11 cellular contexts compared by ENCODE assay signal in genomic region chr17:50533185-50533584, GRCh38. TPM values are rescaled to one million over a fixed set of nuclear protein-coding genes. Genes with fewer than 3 reads are reported as not detected.
DNase-seq lines count a peak whose midpoint lies in the region; ATAC-seq and TF ChIP-seq lines count a peak whose summit lies in the region.
"Had no signal": no experiment of that assay in that cellular context is flagged by ENCODE, and none has a peak within 500 bp of the region (broad histone marks: within the 10 kb centered on the region; RNA-seq: fewer than 3 reads in every experiment).

No MANE protein-coding gene starts in this region.

- no peaks in the 10 kb centered on the region for H3F3A ChIP-seq in neural progenitor cell (ENCODE audit: low read depth)

- H3K79me2 ChIP-seq in neural progenitor cell (ENCODE audit: low read depth): no peaks in the 10 kb centered on the region

- peaks cover 42% of the 10 kb centered on the region for H3K27me3 ChIP-seq in neural progenitor cell
- H3K27me3 ChIP-seq in MG63: peaks cover 15% of the 10 kb centered on the region

- peak overlapping the region; percentile 99 for H3K4me2 ChIP-seq in neural progenitor cell

- H3K27me3 Mint-ChIP-seq in Calu3 (ENCODE audit: unreplicated experiment) (peaks cover 17% of the 10 kb centered on the region), T-helper 17 cell (peaks cover 71% of the 10 kb centered on the region), neural progenitor cell (ENCODE audit: insufficient read depth, low read depth) (peaks cover 22% of the 10 kb centered on the region)

- intact Hi-C loops in Calu3 (cut with micrococcal nuclease; ENCODE audit: unreplicated experiment) (loop anchor here (5.0 kb wide), 1 partner anchor 36 kb away; no protein-coding TSS in a partner anchor), left ventricle myocardium superior (cut with micrococcal nuclease) (no loop called here)

- no peaks in the 10 kb centered on the region for H3K9me3 Mint-ChIP-seq in Calu3 (ENCODE audit: low read depth, unreplicated experiment)
- no peaks in the 10 kb centered on the region for H3K9me3 Mint-ChIP-seq in neural progenitor cell

- H3K4me3 Mint-ChIP-seq in Calu3 (ENCODE audit: low read depth, unreplicated experiment) (peak overlapping the region; percentile 85), T-helper 17 cell (peak overlapping the region; percentile 62), neural progenitor cell (peak overlapping the region; percentile 71)

- peak; percentile 47 for DNase-seq in Calu3
- DNase-seq in T-helper 17 cell: no peak
- DNase-seq in left ventricle myocardium superior: no peak
- DNase-seq in neural progenitor cell (ENCODE audit: low spot score): no peak
- DNase-seq in NOMO-1 treated with dmso at 0.1 percent for 144 hours (lab: John Stamatoyannopoulos, UW; ENCODE audit: unreplicated experiment): no peak
- DNase-seq in MG63: no peak
- DNase-seq in cerebellum (ENCODE audit: low spot score): no peak
- DNase-seq in activated CD4-positive, CD25-positive, alpha-beta regulatory T cell treated with anti-CD3 and anti-CD28 coated beads, Interleukin-2, amount 50 U/mL, for 72 hours: no peak
- DNase-seq: NCI-H187 had no signal

- H3K27ac ChIP-seq in neural progenitor cell: no peak overlapping the region
- H3K27ac ChIP-seq: BLaER1 treated with 17β-estradiol and CSF1 and Interleukin-3, amounts not matched to agents 10 nM and 100 nM; thoracic aorta had no signal

- CTCF ChIA-PET in Calu3 (lab: Charles Lee): interaction anchor here (0.6 to 1.4 kb wide), 8 partner anchors 8 to 202 kb away, joined by 3 to 5 read pairs (median 3); no protein-coding TSS in a partner anchor

- ATAC-seq in T-helper 17 cell (no peak), left ventricle myocardium superior (peak; percentile 36)

- no peak overlapping the region for H3K9ac ChIP-seq in neural progenitor cell
- H3K9ac ChIP-seq: BLaER1 treated with 17β-estradiol and CSF1 and Interleukin-3, amounts not matched to agents 10 nM and 100 nM had no signal

- peaks cover 47% of the 10 kb centered on the region for H3K4me1 Mint-ChIP-seq in Calu3 (ENCODE audit: low read depth, unreplicated experiment)
- peaks cover 13% of the 10 kb centered on the region for H3K4me1 Mint-ChIP-seq in T-helper 17 cell
- H3K4me1 Mint-ChIP-seq in neural progenitor cell: peaks cover 23% of the 10 kb centered on the region

- H3K36me3 ChIP-seq in neural progenitor cell: no peaks in the 10 kb centered on the region
- H3K36me3 ChIP-seq in MG63: no peaks in the 10 kb centered on the region
- H3K36me3 ChIP-seq: BLaER1 treated with 17β-estradiol and CSF1 and Interleukin-3, amounts not matched to agents 10 nM and 100 nM; thoracic aorta had no signal

- TF ChIP-seq CTCF in Calu3 (IDR thresholded peaks at IDR 0.05; ENCODE audit: unreplicated experiment) (no peak), neural progenitor cell (IDR thresholded peaks at IDR 0.05) (no peak)

- peaks cover 25% of the 10 kb centered on the region for H3K4me1 ChIP-seq in neural progenitor cell

- no TSS peak for BruUV-seq in Calu3 (replicated peaks; lab: Mats Ljungman, UMichigan)

- H3K27ac Mint-ChIP-seq in Calu3 (ENCODE audit: unreplicated experiment): peak overlapping the region; percentile 63
- H3K27ac Mint-ChIP-seq in T-helper 17 cell: no peak overlapping the region
- no peak overlapping the region for H3K27ac Mint-ChIP-seq in neural progenitor cell

- H3K36me3 Mint-ChIP-seq in Calu3 (ENCODE audit: insufficient read depth, unreplicated experiment): peaks cover 57% of the 10 kb centered on the region
- peaks cover 7% of the 10 kb centered on the region for H3K36me3 Mint-ChIP-seq in T-helper 17 cell (ENCODE audit: low read depth)
- H3K36me3 Mint-ChIP-seq in neural progenitor cell: no peaks in the 10 kb centered on the region

- peaks cover 11% of the 10 kb centered on the region for H4K20me1 ChIP-seq in neural progenitor cell (ENCODE audit: low read depth)

- H3K9me3 ChIP-seq in T-helper 17 cell (ENCODE audit: control insufficient read depth, low read length, poor library complexity, severe bottlenecking): no peaks in the 10 kb centered on the region
- no peaks in the 10 kb centered on the region for H3K9me3 ChIP-seq in neural progenitor cell (ENCODE audit: low read depth)
- no peaks in the 10 kb centered on the region for H3K9me3 ChIP-seq in MG63
- H3K9me3 ChIP-seq: BLaER1 treated with 17β-estradiol and CSF1 and Interleukin-3, amounts not matched to agents 10 nM and 100 nM; thoracic aorta had no signal

- H3K4me3 ChIP-seq in neural progenitor cell: peak overlapping the region; percentile 56
- no peak overlapping the region for H3K4me3 ChIP-seq in MG63
- H3K4me3 ChIP-seq: thoracic aorta had no signal

- H2AFZ ChIP-seq in neural progenitor cell (replicated peaks): no peak overlapping the region

RNA-seq across cellular contexts. Expression of gene EPN3, which starts 0.7 kb away (rescaled TPM):
- 41.9 and 45.1 TPM in 2 replicates for total RNA-seq in Calu3 (2022)
- total RNA-seq in T-helper 17 cell: not detected
- 33.4 TPM for total RNA-seq in left ventricle myocardium superior
- 0.09 and 0.24 TPM in 2 replicates for total RNA-seq in neural progenitor cell (ENCODE audit: low replicate concordance)
- total RNA-seq in MG63 (2014; rRNA removed; shearing (Covaris generic); ENCODE audit: low replicate concordance): not detected in 2 replicates
- total RNA-seq in cerebellum: 0.18 TPM

RNA-seq across cellular contexts. Expression of gene SPATA20, which starts 13.8 kb away (rescaled TPM):
- total RNA-seq in Calu3 (2022) (33.2 and 47.8 TPM in 2 replicates), T-helper 17 cell (10 to 100 TPM; 11.3 to 16.4 TPM), left ventricle myocardium superior (68.7 TPM), neural progenitor cell (ENCODE audit: low replicate concordance) (22.8 and 60.5 TPM in 2 replicates), cerebellum (15.6 TPM)
- 52.1 and 59.6 TPM in 2 replicates for total RNA-seq in MG63 (2014; rRNA removed; shearing (Covaris generic); ENCODE audit: low replicate concordance)

RNA-seq across cellular contexts. Expression of gene MYCBPAP, which starts 24.9 kb away (rescaled TPM):
- total RNA-seq in Calu3 (2022) (0.52 and 1.0 TPM in 2 replicates), T-helper 17 cell (1 to 10 TPM; 1.2 to 1.3 TPM), left ventricle myocardium superior (0.55 TPM), neural progenitor cell (ENCODE audit: low replicate concordance) (3.5 and 3.8 TPM in 2 replicates), cerebellum (0.91 TPM)
- not detected in 2 replicates for total RNA-seq in MG63 (2014; rRNA removed; shearing (Covaris generic); ENCODE audit: low replicate concordance)

RNA-seq across cellular contexts. Expression of gene CACNA1G, which starts 27.3 kb away (rescaled TPM):
- total RNA-seq in Calu3 (2022): not detected in 2 replicates
- under 1 TPM; 0.05 to 0.18 TPM for total RNA-seq in T-helper 17 cell
- total RNA-seq in left ventricle myocardium superior: 0.25 TPM
- total RNA-seq in neural progenitor cell (ENCODE audit: low replicate concordance): 1.6 and 4.9 TPM in 2 replicates
- not detected in 2 replicates for total RNA-seq in MG63 (2014; rRNA removed; shearing (Covaris generic); ENCODE audit: low replicate concordance)
- total RNA-seq in cerebellum: 32.8 TPM

RNA-seq across cellular contexts. Expression of gene RSAD1, which starts 54.5 kb away (rescaled TPM):
- total RNA-seq in Calu3 (2022): 42.6 and 51.1 TPM in 2 replicates
- 10 to 100 TPM; 49.2 to 59.6 TPM for total RNA-seq in T-helper 17 cell
- total RNA-seq in left ventricle myocardium superior: 55.9 TPM
- 9.7 and 12.9 TPM in 2 replicates for total RNA-seq in neural progenitor cell (ENCODE audit: low replicate concordance)
- total RNA-seq in MG63 (2014; rRNA removed; shearing (Covaris generic); ENCODE audit: low replicate concordance): 53.6 and 69.2 TPM in 2 replicates
- total RNA-seq in cerebellum: 19.0 TPM

Comparison
In these comparisons a context has a peak if more than half of its experiments do, and no peak if none do; other contexts are left out.
1. RNA of gene EPN3, which starts 0.7 kb away (total RNA-seq): 41.9 to 45.1 TPM in Calu3 and 33.4 TPM in left ventricle myocardium superior (single experiment); 0.09 to 0.24 TPM in neural progenitor cell, 0.18 TPM in cerebellum (single experiment), not detected in T-helper 17 cell and not detected in MG63; every median in the first group is over 10 times any median in the second.
2. Peak in every context shown above with its lines, with median percentiles within 50 percentile points of each other: H3K4me3 Mint-ChIP-seq.